ENCODE assay signal across 8 cellular contexts in the genomic region with DNA sequence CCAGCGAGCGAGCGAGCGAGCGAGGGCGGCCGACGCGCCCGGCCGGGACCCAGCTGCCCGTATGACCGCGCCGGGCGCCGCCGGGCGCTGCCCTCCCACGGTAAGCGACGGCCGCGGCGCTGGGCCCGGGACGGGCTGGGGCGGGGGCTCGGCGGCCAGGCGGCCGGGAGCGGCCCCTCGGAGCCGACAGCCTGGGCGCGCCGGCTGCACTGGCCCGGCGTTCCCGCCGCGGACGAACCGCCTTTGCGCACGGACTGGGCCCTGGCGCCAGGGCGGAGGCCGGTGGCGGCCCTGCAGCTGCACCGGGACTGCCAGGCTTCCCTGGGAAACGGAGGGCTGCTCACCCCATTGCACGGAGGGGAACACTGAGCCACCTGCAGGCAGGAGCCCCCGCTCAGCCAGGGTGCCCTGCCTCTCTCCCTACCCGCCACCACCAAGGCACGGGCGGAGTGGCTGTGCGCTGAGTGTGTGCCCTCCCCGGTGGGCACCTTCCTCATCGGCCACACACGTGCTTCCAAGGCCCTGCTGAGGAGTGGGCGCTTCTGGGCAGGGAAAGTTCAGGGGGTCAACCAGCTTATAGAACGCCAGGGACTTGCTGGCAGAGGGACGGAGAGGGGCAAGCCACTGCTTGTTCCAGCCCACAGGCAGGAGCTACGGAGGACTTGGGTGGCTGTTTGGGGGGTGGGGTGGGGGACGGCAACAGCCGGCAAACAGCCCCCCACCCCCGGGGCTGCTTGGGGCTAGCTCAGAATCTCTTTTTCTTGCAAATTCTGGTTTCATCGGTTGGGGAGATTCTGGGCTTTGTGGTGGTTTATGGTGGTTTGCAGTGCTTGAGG. TPM values are rescaled to one million over a fixed set of nuclear protein-coding genes. Genes with fewer than 3 reads are reported as not detected.
DNase-seq lines count a peak whose midpoint lies in the region; ATAC-seq and TF ChIP-seq lines count a peak whose summit lies in the region.

No MANE protein-coding gene starts in this region.

- no peaks in the 10 kb centered on the region for H3K9me3 ChIP-seq in effector memory CD4-positive, alpha-beta T cell (ENCODE audit: control insufficient read depth, low read length)

- no peaks in the 10 kb centered on the region for H3K9me3 Mint-ChIP-seq in natural killer cell

- intact Hi-C loops in natural killer cell (cut with micrococcal nuclease): loop anchor here (5.0 kb wide), 1 partner anchor 109 kb away; no protein-coding TSS in a partner anchor

- ATAC-seq in natural killer cell (peak in 2 of 3 donors; percentile 5 to 6), GM19328 (IDR thresholded peaks at IDR 0.05; ENCODE audit: unreplicated experiment) (no peak), HG03159 (IDR thresholded peaks at IDR 0.05; ENCODE audit: unreplicated experiment) (no peak), HG03571 (IDR thresholded peaks at IDR 0.05; ENCODE audit: unreplicated experiment) (no peak)

- TF ChIP-seq CTCF in VCaP (conservative IDR thresholded peaks at IDR 0.05) (no peak), natural killer cell (IDR thresholded peaks at IDR 0.05) (no peak)

- peak overlapping the region; percentile 18 to 81 for H3K27ac Mint-ChIP-seq in natural killer cell

- H3K4me3 Mint-ChIP-seq in natural killer cell: peak overlapping the region; percentile 89

- DNase-seq in activated CD4-positive, CD25-positive, alpha-beta regulatory T cell (lab: John Stamatoyannopoulos, UW): peak in 3 of 4 experiments; percentile 11 to 15 (median 11)
- DNase-seq in activated CD4-positive, CD25-positive, alpha-beta regulatory T cell treated with anti-CD3 and anti-CD28 coated beads, Interleukin-2, amount 50 U/mL, for 72 hours: no peak
- no peak for DNase-seq in effector memory CD4-positive, alpha-beta T cell
- no peak for DNase-seq in natural killer cell

- H3K4me1 ChIP-seq in effector memory CD4-positive, alpha-beta T cell (ENCODE audit: control insufficient read depth, insufficient read depth, low read length, poor library complexity, severe bottlenecking): peaks cover 41% of the 10 kb centered on the region

- H3K36me3 Mint-ChIP-seq in natural killer cell: no peaks in the 10 kb centered on the region

- peaks cover 36 to 51% of the 10 kb centered on the region in 2 donors for H3K27me3 Mint-ChIP-seq in natural killer cell (ENCODE audit: low read depth in 2 of 2)

- H3K27ac ChIP-seq in VCaP: peak overlapping the region; percentile 61
- peak overlapping the region; percentile 67 for H3K27ac ChIP-seq in effector memory CD4-positive, alpha-beta T cell (ENCODE audit: insufficient read depth, low read length, poor library complexity, severe bottlenecking)

- H3K36me3 ChIP-seq in effector memory CD4-positive, alpha-beta T cell (ENCODE audit: control insufficient read depth, insufficient read depth, low read length): peaks cover 2% of the 10 kb centered on the region

- H3K27me3 ChIP-seq in effector memory CD4-positive, alpha-beta T cell (replicated peaks; ENCODE audit: control insufficient read depth, insufficient read depth, low read length, poor library complexity, severe bottlenecking): no peaks in the 10 kb centered on the region

- peaks cover 20 to 23% of the 10 kb centered on the region in 2 donors for H3K4me1 Mint-ChIP-seq in natural killer cell

- peak overlapping the region; percentile 77 for H3K4me3 ChIP-seq in effector memory CD4-positive, alpha-beta T cell (ENCODE audit: insufficient read depth, low read depth, low read length, poor library complexity, severe bottlenecking)

RNA-seq across cellular contexts. Expression of gene CSF1, which starts 0.5 kb away (rescaled TPM):
- total RNA-seq in natural killer cell: 10 to 100 TPM in 1 of 3 donors, 1 to 10 TPM in 2; 2.1 to 57.9 (median 3.7) TPM

Comparison
In these comparisons a context has a peak if more than half of its experiments do, and no peak if none do; other contexts are left out.
1. DNase-seq: peak in activated CD4-positive, CD25-positive, alpha-beta regulatory T cell (3 of 4); none in activated CD4-positive, CD25-positive, alpha-beta regulatory T cell treated with anti-CD3 and anti-CD28 coated beads, Interleukin-2, amount 50 U/mL, for 72 hours (single experiment), effector memory CD4-positive, alpha-beta T cell (0 of 3) and natural killer cell (single experiment).
2. ATAC-seq: peak in natural killer cell (2 of 3); none in GM19328 (single experiment), HG03159 (single experiment) and HG03571 (single experiment).